8 cellular contexts compared by ENCODE assay signal in the genomic region with DNA sequence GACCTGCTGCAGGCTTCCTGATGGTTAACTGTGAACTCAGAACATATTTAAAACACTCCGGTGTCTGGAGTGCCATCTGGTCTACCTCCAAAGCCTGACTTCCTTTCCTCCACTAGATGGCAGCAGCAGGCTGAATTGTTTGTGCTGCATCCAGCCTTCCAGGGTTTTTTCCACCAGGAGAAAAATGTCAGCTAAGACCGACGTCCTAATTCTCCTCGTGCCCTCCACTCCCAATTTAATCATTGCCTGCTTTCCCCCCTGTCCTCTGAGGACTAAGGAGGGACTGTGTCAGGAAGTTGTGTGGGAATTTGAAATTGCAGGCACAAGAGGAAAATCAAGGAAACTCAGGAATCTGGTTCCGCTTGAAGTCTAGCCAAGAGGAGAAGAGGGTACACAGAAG.
DNase-seq lines count a peak whose midpoint lies in the region; ATAC-seq and TF ChIP-seq lines count a peak whose summit lies in the region.

No MANE protein-coding gene starts in this region.

- DNase-seq in DMS79 (lab: John Stamatoyannopoulos, UW) (peak; percentile 58), Kasumi-1 (lab: John Stamatoyannopoulos, UW) (peak; percentile 48 to 63), RWPE2 (ENCODE audit: low spot score) (no peak), glomerular visceral epithelial cell (ENCODE audit: extremely low spot score) (peak; percentile 74)
- DNase-seq in activated naive CD4-positive, alpha-beta T cell treated with anti-CD3 and anti-CD28 coated beads, Interleukin-2, amount 10 ng/mL, durations not matched to agents 7 days and 5 days, result peak; percentile 66

- peak overlapping the region; percentile 20 for H2AFZ ChIP-seq in parathyroid adenoma

- H3K4me1 ChIP-seq in RWPE2 (ENCODE audit: insufficient read depth, poor library complexity, severe bottlenecking), result no peaks in the 10 kb centered on the region
- no peaks in the 10 kb centered on the region for H3K4me1 ChIP-seq in parathyroid adenoma

- H3K4me3 ChIP-seq in RWPE2 (ENCODE audit: severe bottlenecking) (no peak overlapping the region), parathyroid adenoma (ENCODE audit: low read depth, low read length) (no peak overlapping the region)

- H3K36me3 Mint-ChIP-seq in activated naive CD4-positive, alpha-beta T cell treated with anti-CD3 and anti-CD28 coated beads, Interleukin-2, amount 10 ng/mL, durations not matched to agents 7 days and 5 days, result no peaks in the 10 kb centered on the region

- H3K9me3 ChIP-seq in RWPE2 (ENCODE audit: severe bottlenecking) (no peaks in the 10 kb centered on the region), parathyroid adenoma (ENCODE audit: control insufficient read depth, low read length) (no peaks in the 10 kb centered on the region)

- H3K4me1 Mint-ChIP-seq in activated naive CD4-positive, alpha-beta T cell treated with anti-CD3 and anti-CD28 coated beads, Interleukin-2, amount 10 ng/mL, durations not matched to agents 7 days and 5 days, result peaks cover 3% of the 10 kb centered on the region

- H3K79me2 ChIP-seq in parathyroid adenoma, result no peaks in the 10 kb centered on the region

- CTCF ChIA-PET in activated naive CD4-positive, alpha-beta T cell treated with anti-CD3 and anti-CD28 coated beads, Interleukin-2, amount 10 ng/mL, durations not matched to agents 7 days and 5 days (lab: Charles Lee), result interaction anchor here (1.1 to 3.6 kb wide), 7 partner anchors 12 to 195 kb away, joined by 3 to 46 read pairs (median 4); no protein-coding TSS in a partner anchor

- H3K36me3 ChIP-seq in RWPE2 (ENCODE audit: low read depth) (no peaks in the 10 kb centered on the region), parathyroid adenoma (ENCODE audit: control insufficient read depth, insufficient read depth, low read length) (no peaks in the 10 kb centered on the region)

- no peak overlapping the region for H3K4me3 Mint-ChIP-seq in activated naive CD4-positive, alpha-beta T cell treated with anti-CD3 and anti-CD28 coated beads, Interleukin-2, amount 10 ng/mL, durations not matched to agents 7 days and 5 days

- H3K9ac ChIP-seq in parathyroid adenoma, result no peak overlapping the region

- no peaks in the 10 kb centered on the region for H3K27me3 ChIP-seq in RWPE2 (ENCODE audit: insufficient read depth, poor library complexity, severe bottlenecking)
- H3K27me3 ChIP-seq in parathyroid adenoma (ENCODE audit: control insufficient read depth, insufficient read depth, low read length), result no peaks in the 10 kb centered on the region

- no peak overlapping the region for H3K27ac ChIP-seq in RWPE2 (ENCODE audit: poor library complexity, severe bottlenecking)
- no peak overlapping the region for H3K27ac ChIP-seq in parathyroid adenoma

- peak; percentile 79 for ATAC-seq in RWPE2 (ENCODE audit: low read depth)
- ATAC-seq in HG03457 (IDR thresholded peaks at IDR 0.05; ENCODE audit: unreplicated experiment), result no peak
- ATAC-seq in GM21367 (IDR thresholded peaks at IDR 0.05; ENCODE audit: unreplicated experiment), result no peak

- H3K27me3 Mint-ChIP-seq in activated naive CD4-positive, alpha-beta T cell treated with anti-CD3 and anti-CD28 coated beads, Interleukin-2, amount 10 ng/mL, durations not matched to agents 7 days and 5 days, result peaks cover 72% of the 10 kb centered on the region

- H3K4me2 ChIP-seq in parathyroid adenoma (ENCODE audit: low read length), result peak overlapping the region; percentile 20

- no peak overlapping the region for H3K27ac Mint-ChIP-seq in activated naive CD4-positive, alpha-beta T cell treated with anti-CD3 and anti-CD28 coated beads, Interleukin-2, amount 10 ng/mL, durations not matched to agents 7 days and 5 days

- peak; percentile 87 for TF ChIP-seq CTCF in RWPE2 (IDR thresholded peaks at IDR 0.05; ENCODE audit: poor library complexity, severe bottlenecking)
- peak; percentile 93 for TF ChIP-seq CTCF in parathyroid adenoma (IDR thresholded peaks at IDR 0.05)

- H3K9me3 Mint-ChIP-seq in activated naive CD4-positive, alpha-beta T cell treated with anti-CD3 and anti-CD28 coated beads, Interleukin-2, amount 10 ng/mL, durations not matched to agents 7 days and 5 days, result no peaks in the 10 kb centered on the region
